In the genomic region with DNA sequence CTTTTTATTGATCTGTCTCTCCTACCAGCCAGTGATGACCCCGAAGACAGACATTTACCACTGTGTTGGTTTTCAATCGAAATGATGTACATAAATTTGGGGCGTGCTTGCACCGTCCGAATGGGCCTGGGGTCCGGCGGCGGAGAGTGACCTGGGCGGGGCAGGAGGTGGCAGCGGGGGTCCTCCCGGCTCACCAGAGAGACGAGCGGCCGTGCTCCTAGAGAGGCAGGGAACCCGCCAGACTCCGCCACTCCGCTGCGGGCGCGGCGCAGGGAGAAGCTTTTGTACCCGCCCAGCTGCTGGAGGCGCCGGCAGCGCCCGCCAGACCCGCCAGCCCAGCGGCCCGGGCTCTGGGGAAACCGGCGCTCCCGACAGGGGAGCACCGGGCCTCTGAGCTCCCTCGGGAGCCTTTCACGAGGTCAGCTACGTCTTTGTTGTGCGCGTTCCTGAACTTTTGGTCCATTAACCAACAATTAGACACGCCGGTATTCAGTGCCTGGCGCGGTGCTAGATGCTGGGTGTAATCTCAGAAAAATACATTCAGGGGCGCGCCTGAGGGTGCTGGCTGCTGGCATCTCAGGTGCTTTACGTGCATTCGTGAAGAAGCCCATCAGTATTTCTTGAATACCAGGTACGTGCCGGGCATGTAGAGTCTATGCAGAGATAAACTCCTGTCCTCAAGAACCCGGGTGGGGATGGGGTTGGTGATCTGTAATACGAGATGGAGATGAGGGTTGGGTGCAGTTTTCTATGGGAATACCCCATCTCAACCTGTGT, we compare ENCODE assay signal across 8 cellular contexts. TPM values are rescaled to one million over a fixed set of nuclear protein-coding genes. Genes with fewer than 3 reads are reported as not detected.
A peak's percentile ranks its signal among the peaks of the same experiment; 100 is the strongest.
DNase-seq lines count a peak whose midpoint lies in the region; ATAC-seq, FAIRE-seq and TF ChIP-seq lines count a peak whose summit lies in the region.

A gene with protein sequence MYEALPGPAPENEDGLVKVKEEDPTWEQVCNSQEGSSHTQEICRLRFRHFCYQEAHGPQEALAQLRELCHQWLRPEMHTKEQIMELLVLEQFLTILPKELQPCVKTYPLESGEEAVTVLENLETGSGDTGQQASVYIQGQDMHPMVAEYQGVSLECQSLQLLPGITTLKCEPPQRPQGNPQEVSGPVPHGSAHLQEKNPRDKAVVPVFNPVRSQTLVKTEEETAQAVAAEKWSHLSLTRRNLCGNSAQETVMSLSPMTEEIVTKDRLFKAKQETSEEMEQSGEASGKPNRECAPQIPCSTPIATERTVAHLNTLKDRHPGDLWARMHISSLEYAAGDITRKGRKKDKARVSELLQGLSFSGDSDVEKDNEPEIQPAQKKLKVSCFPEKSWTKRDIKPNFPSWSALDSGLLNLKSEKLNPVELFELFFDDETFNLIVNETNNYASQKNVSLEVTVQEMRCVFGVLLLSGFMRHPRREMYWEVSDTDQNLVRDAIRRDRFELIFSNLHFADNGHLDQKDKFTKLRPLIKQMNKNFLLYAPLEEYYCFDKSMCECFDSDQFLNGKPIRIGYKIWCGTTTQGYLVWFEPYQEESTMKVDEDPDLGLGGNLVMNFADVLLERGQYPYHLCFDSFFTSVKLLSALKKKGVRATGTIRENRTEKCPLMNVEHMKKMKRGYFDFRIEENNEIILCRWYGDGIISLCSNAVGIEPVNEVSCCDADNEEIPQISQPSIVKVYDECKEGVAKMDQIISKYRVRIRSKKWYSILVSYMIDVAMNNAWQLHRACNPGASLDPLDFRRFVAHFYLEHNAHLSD (plus strand): TSS at position 285 of the 777 bp plus-strand sequence. CDS start 2,242 bp downstream, outside the sequence.

- H3K9ac ChIP-seq in KMS-11 (no peak within 1 kb of the TSS; the same call in 1 of the 2 replicates), neural progenitor cell (peak within 1 kb of the TSS; percentile 77)

- no peaks in the 10 kb centered on the region for H3K9me3 ChIP-seq in DOHH2 (ENCODE audit: control insufficient read depth, insufficient read depth, low read length)
- no peaks in the 10 kb centered on the region for H3K9me3 ChIP-seq in Peyer's patch
- H3K9me3 ChIP-seq in neural progenitor cell (ENCODE audit: low read depth), result no peaks in the 10 kb centered on the region

- peaks cover 10% of the 10 kb centered on the region for H3K4me1 Mint-ChIP-seq in neural progenitor cell

- no peak for FAIRE-seq in frontal cortex (lab: Jason Lieb, UNC)

- H3F3A ChIP-seq in DOHH2 (ENCODE audit: control insufficient read depth, insufficient read depth) (no peaks in the 10 kb centered on the region), neural progenitor cell (ENCODE audit: low read depth) (peaks cover 7% of the 10 kb centered on the region)

- H2AFZ ChIP-seq in KMS-11 (ENCODE audit: low read depth) (peak within 1 kb of the TSS; percentile 50; the same call in 1 of the 2 replicates), neural progenitor cell (replicated peaks) (peak within 1 kb of the TSS; percentile 93)

- H3K4me1 ChIP-seq in DOHH2 (ENCODE audit: control insufficient read depth, low read length) (peaks cover 13% of the 10 kb centered on the region), KMS-11 (ENCODE audit: low read depth, poor library complexity, severe bottlenecking) (no peaks in the 10 kb centered on the region), Peyer's patch (peaks cover 0 to 11% (median 4%) of the 10 kb centered on the region in 4 donors), neural progenitor cell (peaks cover 14% of the 10 kb centered on the region)

- H3K4me3 ChIP-seq in DOHH2 (ENCODE audit: low read length) (peak within 1 kb of the TSS; percentile 80), KMS-11 (IDR thresholded peaks at IDR 0.05; ENCODE audit: insufficient read depth, low read depth, low read length) (no peak within 1 kb of the TSS), Peyer's patch (peak within 1 kb of the TSS; percentile 43 to 70 (median 54)), neural progenitor cell (peak within 1 kb of the TSS; percentile 88)

- peaks cover 3% of the 10 kb centered on the region for H3K27me3 Mint-ChIP-seq in neural progenitor cell (ENCODE audit: insufficient read depth, low read depth)

- peaks cover 18% of the 10 kb centered on the region for H3K36me3 Mint-ChIP-seq in neural progenitor cell

- peak within 1 kb of the TSS; percentile 96 for H3K4me3 Mint-ChIP-seq in neural progenitor cell

- H4K20me1 ChIP-seq in DOHH2 (ENCODE audit: control insufficient read depth, insufficient read depth, low read depth, low read length) (no peaks in the 10 kb centered on the region), KMS-11 (ENCODE audit: insufficient read depth) (no peaks in the 10 kb centered on the region), neural progenitor cell (ENCODE audit: low read depth) (peaks cover 6% of the 10 kb centered on the region)

- H3K27ac ChIP-seq in DOHH2 (ENCODE audit: low read depth, low read length), result no peak within 1 kb of the TSS
- no peak within 1 kb of the TSS for H3K27ac ChIP-seq in KMS-11
- peak within 1 kb of the TSS in 2 of 4 donors; percentile 27 to 36 for H3K27ac ChIP-seq in Peyer's patch
- H3K27ac ChIP-seq in neural progenitor cell, result no peak within 1 kb of the TSS
- H3K27ac ChIP-seq in temporal lobe (ENCODE audit: low read depth, low read length), result no peak within 1 kb of the TSS

- H3K4me2 ChIP-seq in DOHH2 (ENCODE audit: low read length) (peak within 1 kb of the TSS; percentile 92), KMS-11 (peak within 1 kb of the TSS; percentile 10; the same call in 1 of the 2 replicates), neural progenitor cell (peak within 1 kb of the TSS; percentile 92)

- TF ChIP-seq POLR2A in Peyer's patch (IDR thresholded peaks at IDR 0.05), result no peak

- no peaks in the 10 kb centered on the region for H3K9me3 Mint-ChIP-seq in neural progenitor cell

- no peaks in the 10 kb centered on the region for H3K27me3 ChIP-seq in DOHH2 (ENCODE audit: control insufficient read depth, low read length)
- no peaks in the 10 kb centered on the region for H3K27me3 ChIP-seq in KMS-11 (ENCODE audit: insufficient read depth, low read depth)
- H3K27me3 ChIP-seq in Peyer's patch, result no peaks in the 10 kb centered on the region
- peaks cover 6% of the 10 kb centered on the region for H3K27me3 ChIP-seq in neural progenitor cell

- H3K36me3 ChIP-seq in DOHH2 (ENCODE audit: control insufficient read depth, low read length) (peaks cover 12% of the 10 kb centered on the region), KMS-11 (ENCODE audit: insufficient read depth) (no peaks in the 10 kb centered on the region), Peyer's patch (peaks cover 0 to 10% (median 0%) of the 10 kb centered on the region in 3 donors), neural progenitor cell (no peaks in the 10 kb centered on the region)

- peak within 1 kb of the TSS; percentile 89 for H3K27ac Mint-ChIP-seq in neural progenitor cell

- peak; percentile 75 for ATAC-seq in GM21717 (IDR thresholded peaks at IDR 0.05; ENCODE audit: unreplicated experiment)

- DNase-seq in Peyer's patch (peak; percentile 35 to 72 (median 69)), frontal cortex (ENCODE audit: low spot score in 2 of 2) (peak in 1 of 2 donors; percentile 58), neural progenitor cell (ENCODE audit: low spot score) (peak; percentile 95)
- peak in 3 of 4 experiments; percentile 6 to 20 (median 7) for DNase-seq in activated naive CD4-positive, alpha-beta T cell (lab: John Stamatoyannopoulos, UW)

- peaks cover 8% of the 10 kb centered on the region for H3K79me2 ChIP-seq in DOHH2 (ENCODE audit: control insufficient read depth, low read length)
- no peaks in the 10 kb centered on the region for H3K79me2 ChIP-seq in KMS-11 (ENCODE audit: insufficient read depth, low read depth)
- H3K79me2 ChIP-seq in neural progenitor cell (ENCODE audit: low read depth), result peaks cover 25% of the 10 kb centered on the region

- no peaks in the 10 kb centered on the region for H3K9me2 ChIP-seq in DOHH2 (replicated peaks; ENCODE audit: control insufficient read depth, low read length)

- no peak for TF ChIP-seq CTCF in DOHH2 (IDR thresholded peaks at IDR 0.05; ENCODE audit: low read depth, low read length, poor library complexity, severe bottlenecking)
- TF ChIP-seq CTCF in KMS-11 (conservative IDR thresholded peaks at IDR 0.05; ENCODE audit: low read depth, low read length), result no peak
- TF ChIP-seq CTCF in Peyer's patch (IDR thresholded peaks at IDR 0.05), result no peak
- TF ChIP-seq CTCF in neural progenitor cell (IDR thresholded peaks at IDR 0.05), result no peak

RNA-seq across cellular contexts. Expression of the gene that starts here (rescaled TPM):
- total RNA-seq in Peyer's patch (1 to 10 TPM in 2 of 4 donors, under 1 TPM in 2; 0.88 to 3.8 (median 1.7) TPM), frontal cortex (19.2 TPM), neural progenitor cell (ENCODE audit: low replicate concordance) (13.6 and 13.8 TPM in 2 replicates), temporal lobe (15.5 TPM)

Comparison
In these comparisons a context has a peak if more than half of its experiments do, and no peak if none do; other contexts are left out.
1. H3K4me2 ChIP-seq: peak in every context shown above with its lines; median percentile 92 in DOHH2; 92 in neural progenitor cell; 10 in KMS-11.